In genomic region chr20:38165089-38165965, GRCh38 we compare ENCODE assay signal across 1 cellular context.
TF ChIP-seq lines count a peak whose summit lies in the region.

Gene TGM2 (minus strand): TSS chr20:38165270. CDS start chr20:38165198, 72 bp downstream.

TF ChIP-seq in HepG2, 621 proteins besides CTCF, POLR2A, EP300 and RAD21 (continued from another document and continues in another):
- TF ChIP-seq RERE (CRISPR knock-in tag; IDR thresholded peaks at IDR 0.05; ENCODE audit: low read depth) (peak; percentile 28; the same call in 1 of the 2 replicates), ZGPAT (CRISPR knock-in tag; IDR thresholded peaks at IDR 0.05) (peak; percentile 96), ZBED4 (CRISPR knock-in tag; IDR thresholded peaks at IDR 0.05; ENCODE audit: borderline replicate concordance) (peak; percentile 97), ZBTB33 (CRISPR knock-in tag; IDR thresholded peaks at IDR 0.05) (peak; percentile 55; the same call in 1 of the 2 replicates), ZNF740 (CRISPR knock-in tag; IDR thresholded peaks at IDR 0.05) (no peak), RNF2 (conservative IDR thresholded peaks at IDR 0.05; ENCODE audit: low read depth) (0 out of 2 replicates have a peak, but pooled peaks have one; percentile 3), CENPBD1 (CRISPR knock-in tag; IDR thresholded peaks at IDR 0.05; ENCODE audit: borderline replicate concordance, low read depth) (no peak), CHCHD3 (CRISPR knock-in tag; IDR thresholded peaks at IDR 0.05) (no peak; the same call in 1 of the 2 replicates), HBP1 (CRISPR knock-in tag; IDR thresholded peaks at IDR 0.05; ENCODE audit: low read depth) (peak; percentile 61; the same call in 1 of the 2 replicates), HNRNPLL (IDR thresholded peaks at IDR 0.05; ENCODE audit: low read depth, low read length, poor library complexity, severe bottlenecking) (peak; percentile 92), TEAD2 (CRISPR knock-in tag; IDR thresholded peaks at IDR 0.05) (no peak), RARG (CRISPR knock-in tag; IDR thresholded peaks at IDR 0.05; ENCODE audit: low read depth) (no peak), ZNF260 (CRISPR knock-in tag; IDR thresholded peaks at IDR 0.05; ENCODE audit: borderline replicate concordance, low read depth) (no peak), IKZF4 (CRISPR knock-in tag; IDR thresholded peaks at IDR 0.05; ENCODE audit: borderline replicate concordance, low read depth, not compliant biosample characterization) (no peak), ZFX (CRISPR knock-in tag; IDR thresholded peaks at IDR 0.05; ENCODE audit: low read depth) (peak; percentile 64), ZNF704 (CRISPR knock-in tag; IDR thresholded peaks at IDR 0.05; ENCODE audit: borderline replicate concordance) (no peak), NKX3-1 (CRISPR knock-in tag; IDR thresholded peaks at IDR 0.05) (no peak), FOXM1 (CRISPR knock-in tag; IDR thresholded peaks at IDR 0.05) (no peak), ZNF230 (CRISPR knock-in tag; IDR thresholded peaks at IDR 0.05) (0 out of 2 replicates have a peak, but pooled peaks have one; percentile 88), SMAD3 (CRISPR knock-in tag; IDR thresholded peaks at IDR 0.05) (no peak), ZNF225 (CRISPR knock-in tag; IDR thresholded peaks at IDR 0.05) (no peak), NFE2L2 (IDR thresholded peaks at IDR 0.05; ENCODE audit: low read length) (no peak), KLF12 (CRISPR knock-in tag; IDR thresholded peaks at IDR 0.05; ENCODE audit: borderline replicate concordance) (0 out of 2 replicates have a peak, but pooled peaks have one; percentile 22), PRDM15 (CRISPR knock-in tag; IDR thresholded peaks at IDR 0.05) (peak; percentile 75; the same call in 1 of the 2 replicates), HIC2 (CRISPR knock-in tag; IDR thresholded peaks at IDR 0.05; ENCODE audit: low read depth) (no peak; the same call in none of the 2 replicates), PREB (CRISPR knock-in tag; IDR thresholded peaks at IDR 0.05) (no peak), HOXA7 (CRISPR knock-in tag; IDR thresholded peaks at IDR 0.05) (no peak), NFKBIZ (CRISPR knock-in tag; IDR thresholded peaks at IDR 0.05) (0 out of 2 replicates have a peak, but pooled peaks have one; percentile 39)
